Comparison of ENCODE assay signal across 8 cellular contexts in genomic region chr1:26692793-26693490, GRCh38.
DNase-seq lines count a peak whose midpoint lies in the region; ATAC-seq and TF ChIP-seq lines count a peak whose summit lies in the region.

No MANE protein-coding gene starts in this region.

- H3K4me3 ChIP-seq in iPS-18a (ENCODE audit: low read length), result peak overlapping the region; percentile 80
- H3K4me3 ChIP-seq in skeletal muscle cell (ENCODE audit: low read depth, low read length), result peak overlapping the region; percentile 55

- no peaks in the 10 kb centered on the region for H3K9me3 ChIP-seq in iPS-18a (ENCODE audit: control insufficient read depth, low read depth, low read length)

- H3K36me3 ChIP-seq in iPS-18a (ENCODE audit: control insufficient read depth, low read depth, low read length), result no peaks in the 10 kb centered on the region

- in situ Hi-C loops in T47D (cut with HindIII; ENCODE audit: low pct_unique_long_range_greater_than_20kb, low sequenced_read_pairs), result no loop called here

- DNase-seq in GF-D8 (lab: John Stamatoyannopoulos, UW) (peak; percentile 97), NCI-H2171 treated with DMSO at 0.1 percent for 48 hours (lab: John Stamatoyannopoulos, UW) (peak; percentile 99), T47D (ENCODE audit: low read depth in 1 of 2, low spot score in 1 of 2) (peak; percentile 70 to 98), skeletal muscle cell (ENCODE audit: low read depth) (peak; percentile 97)

- H3K27ac ChIP-seq in VCaP (peak overlapping the region; percentile 98), iPS-18a (ENCODE audit: low read length) (peak overlapping the region; percentile 74)

- ATAC-seq in HG03045 (IDR thresholded peaks at IDR 0.05; ENCODE audit: unreplicated experiment), result peak; percentile 32
- ATAC-seq in HG02610 (IDR thresholded peaks at IDR 0.05; ENCODE audit: unreplicated experiment), result no peak

- TF ChIP-seq CTCF in VCaP (conservative IDR thresholded peaks at IDR 0.05), result 0 out of 2 replicates have a peak, but pooled peaks have one; percentile 0

- H3K4me1 ChIP-seq in iPS-18a (ENCODE audit: control insufficient read depth, low read depth, low read length), result peaks cover 24% of the 10 kb centered on the region

- peak overlapping the region; percentile 81 for H3K9ac ChIP-seq in iPS-18a (ENCODE audit: low read length)

- peaks cover 11% of the 10 kb centered on the region for H3K27me3 ChIP-seq in iPS-18a (ENCODE audit: control insufficient read depth, insufficient read depth, low read length)
